In the genomic region with DNA sequence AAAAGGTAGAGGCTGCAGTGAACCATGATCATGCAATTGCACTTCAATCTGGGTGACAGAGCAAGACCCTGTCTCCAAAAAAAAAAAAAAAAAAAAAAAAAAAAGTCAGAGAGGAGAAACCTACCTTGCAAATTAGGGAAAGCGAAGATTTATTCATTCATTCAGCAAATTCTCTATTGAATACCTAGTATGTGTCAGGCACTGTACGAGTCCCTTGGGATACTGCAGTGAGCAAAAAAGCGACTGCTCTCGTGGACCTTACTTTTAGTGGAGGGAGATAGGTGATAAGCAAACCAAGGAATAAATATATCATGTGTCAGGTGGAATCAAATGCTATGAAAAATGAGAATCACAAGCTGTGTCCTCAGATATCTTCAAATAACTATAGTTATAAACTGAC, we compare ENCODE assay signal across 23 cellular contexts.
DNase-seq lines count a peak whose midpoint lies in the region; ATAC-seq and TF ChIP-seq lines count a peak whose summit lies in the region.
"Had no signal": no experiment of that assay in that cellular context is flagged by ENCODE, and none has a peak within 500 bp of the region (broad histone marks: within the 10 kb centered on the region; RNA-seq: fewer than 3 reads in every experiment).

No MANE protein-coding gene starts in this region.

- peaks cover 5% of the 10 kb centered on the region for H3K9me3 Mint-ChIP-seq in T-helper 1 cell treated with Interleukin-12 subunit alpha and Interleukin-12 subunit beta and Interleukin-4 antibody, amounts not matched to agents 30 μg/mL and 1 μg/mL, for 36 hours
- H3K9me3 Mint-ChIP-seq in activated naive CD4-positive, alpha-beta T cell treated with anti-CD3 and anti-CD28 coated beads, Interleukin-2, amount 10 ng/mL, durations not matched to agents 7 days and 5 days, result peaks cover 10% of the 10 kb centered on the region
- peaks cover 0 to 3% of the 10 kb centered on the region in 2 donors for H3K9me3 Mint-ChIP-seq in activated naive CD4-positive, alpha-beta T cell treated with anti-CD3 and anti-CD28 coated beads, Interleukin-2, amount 50 U/mL, for 72 hours

- DNase-seq in T-helper 1 cell, result no peak
- DNase-seq in activated naive CD4-positive, alpha-beta T cell treated with anti-CD3 and anti-CD28 coated beads, Interleukin-2, amount 10 ng/mL, durations not matched to agents 7 days and 5 days, result no peak
- no peak for DNase-seq in activated naive CD4-positive, alpha-beta T cell (lab: John Stamatoyannopoulos, UW)
- no peak for DNase-seq in HEK293T (ENCODE audit: extremely low spot score)
- no peak for DNase-seq in activated naive CD4-positive, alpha-beta T cell treated with anti-CD3 and anti-CD28 coated beads, Interleukin-2, amount 50 U/mL, for 72 hours (ENCODE audit: low spot score in 2 of 2)
- no peak for DNase-seq in stimulated activated CD4-positive, alpha-beta T cell treated with anti-CD3 and anti-CD28 coated beads, Interleukin-12 subunit alpha, Interleukin-12 subunit beta, amount 100 ng/mL, for 4 hours
- no peak for DNase-seq in HuH-7 (ENCODE audit: low spot score)
- DNase-seq: DMS153; GM23248; H7; KG1; MG63; NCI-H1105 treated with DMSO at 0.1 percent for 48 hours; NCI-H2029; NCI-H446; NCI-H524 treated with DMSO at 0.1 percent for 48 hours; NCI-H774; NK-92 treated with Interleukin-12 subunit alpha and Interleukin-12 subunit beta, amount 100 ng/mL, for 24 hours; PC-9; SJCRH30 had no signal

- H3K27me3 Mint-ChIP-seq in T-helper 1 cell treated with Interleukin-12 subunit alpha and Interleukin-12 subunit beta and Interleukin-4 antibody, amounts not matched to agents 30 μg/mL and 1 μg/mL, for 36 hours (ENCODE audit: low read depth), result no peaks in the 10 kb centered on the region
- H3K27me3 Mint-ChIP-seq in activated naive CD4-positive, alpha-beta T cell treated with anti-CD3 and anti-CD28 coated beads, Interleukin-2, amount 10 ng/mL, durations not matched to agents 7 days and 5 days, result no peaks in the 10 kb centered on the region
- H3K27me3 Mint-ChIP-seq: B cell had no signal

- ATAC-seq in activated naive CD4-positive, alpha-beta T cell treated with anti-CD3 and anti-CD28 coated beads, Interleukin-2, amount 50 U/mL, for 72 hours, result no peak
- ATAC-seq: Right ventricle myocardium inferior had no signal

- POLR2A ChIA-PET in HEK293T (lab: Yijun Ruan, JAX), result no interaction called here

- no peak overlapping the region for H3K4me3 Mint-ChIP-seq in T-helper 1 cell treated with Interleukin-12 subunit alpha and Interleukin-12 subunit beta and Interleukin-4 antibody, amounts not matched to agents 30 μg/mL and 1 μg/mL, for 36 hours
- H3K4me3 Mint-ChIP-seq in activated naive CD4-positive, alpha-beta T cell treated with anti-CD3 and anti-CD28 coated beads, Interleukin-2, amount 10 ng/mL, durations not matched to agents 7 days and 5 days, result no peak overlapping the region
- H3K4me3 Mint-ChIP-seq: B cell had no signal

- peaks cover 31% of the 10 kb centered on the region for H3K36me3 Mint-ChIP-seq in T-helper 1 cell treated with Interleukin-12 subunit alpha and Interleukin-12 subunit beta and Interleukin-4 antibody, amounts not matched to agents 30 μg/mL and 1 μg/mL, for 36 hours (ENCODE audit: low read depth)
- peaks cover 46% of the 10 kb centered on the region for H3K36me3 Mint-ChIP-seq in activated naive CD4-positive, alpha-beta T cell treated with anti-CD3 and anti-CD28 coated beads, Interleukin-2, amount 10 ng/mL, durations not matched to agents 7 days and 5 days
- peaks cover 0 to 17% of the 10 kb centered on the region in 2 donors for H3K36me3 Mint-ChIP-seq in activated naive CD4-positive, alpha-beta T cell treated with anti-CD3 and anti-CD28 coated beads, Interleukin-2, amount 50 U/mL, for 72 hours

- CTCF ChIA-PET in activated naive CD4-positive, alpha-beta T cell treated with anti-CD3 and anti-CD28 coated beads, Interleukin-2, amount 10 ng/mL, durations not matched to agents 7 days and 5 days (lab: Charles Lee), result no interaction called here
- CTCF ChIA-PET in HEK293T (lab: Yijun Ruan, JAX), result no interaction called here

- H3K27ac Mint-ChIP-seq in T-helper 1 cell treated with Interleukin-12 subunit alpha and Interleukin-12 subunit beta and Interleukin-4 antibody, amounts not matched to agents 30 μg/mL and 1 μg/mL, for 36 hours, result peak overlapping the region; percentile 7
- peak overlapping the region; percentile 47 for H3K27ac Mint-ChIP-seq in activated naive CD4-positive, alpha-beta T cell treated with anti-CD3 and anti-CD28 coated beads, Interleukin-2, amount 10 ng/mL, durations not matched to agents 7 days and 5 days
- peak overlapping the region; percentile 93 to 97 for H3K27ac Mint-ChIP-seq in activated naive CD4-positive, alpha-beta T cell treated with anti-CD3 and anti-CD28 coated beads, Interleukin-2, amount 50 U/mL, for 72 hours
- H3K27ac Mint-ChIP-seq: B cell had no signal

- peaks cover 66% of the 10 kb centered on the region for H3K4me1 Mint-ChIP-seq in T-helper 1 cell treated with Interleukin-12 subunit alpha and Interleukin-12 subunit beta and Interleukin-4 antibody, amounts not matched to agents 30 μg/mL and 1 μg/mL, for 36 hours (ENCODE audit: low read depth)
- peaks cover 65% of the 10 kb centered on the region for H3K4me1 Mint-ChIP-seq in activated naive CD4-positive, alpha-beta T cell treated with anti-CD3 and anti-CD28 coated beads, Interleukin-2, amount 10 ng/mL, durations not matched to agents 7 days and 5 days

TF ChIP-seq in HEK293T, 16 proteins besides CTCF, POLR2A, EP300 and RAD21:
- TF ChIP-seq FOXA1 (IDR thresholded peaks at IDR 0.05), result no peak
- 0 out of 2 replicates have a peak, but pooled peaks have one; percentile 23 for TF ChIP-seq ZNF384 (IDR thresholded peaks at IDR 0.05)

Comparison
In these comparisons a context has a peak if more than half of its experiments do, and no peak if none do; other contexts are left out.
1. H3K27ac Mint-ChIP-seq: peak in every context shown above with its lines; median percentile 95 in activated naive CD4-positive, alpha-beta T cell treated with anti-CD3 and anti-CD28 coated beads, Interleukin-2, amount 50 U/mL, for 72 hours; 47 in activated naive CD4-positive, alpha-beta T cell treated with anti-CD3 and anti-CD28 coated beads, Interleukin-2, amount 10 ng/mL, durations not matched to agents 7 days and 5 days; 7 in T-helper 1 cell treated with Interleukin-12 subunit alpha and Interleukin-12 subunit beta and Interleukin-4 antibody, amounts not matched to agents 30 μg/mL and 1 μg/mL, for 36 hours.